In genomic region chr19:19542507-19542906, GRCh38 we compare ENCODE assay signal across 18 cellular contexts. TPM values are rescaled to one million over a fixed set of nuclear protein-coding genes. Genes with fewer than 3 reads are reported as not detected.
DNase-seq lines count a peak whose midpoint lies in the region; ATAC-seq and TF ChIP-seq lines count a peak whose summit lies in the region.
"Had no signal": no experiment of that assay in that cellular context is flagged by ENCODE, and none has a peak within 500 bp of the region (broad histone marks: within the 10 kb centered on the region; RNA-seq: fewer than 3 reads in every experiment).

No MANE protein-coding gene starts in this region.

- TF ChIP-seq POLR2A in NB4 (IDR thresholded peaks at IDR 0.05; ENCODE audit: extremely low read depth, insufficient read length) (no peak), esophagus muscularis mucosa (IDR thresholded peaks at IDR 0.05; ENCODE audit: low read depth) (no peak)

- no peak for TF ChIP-seq EP300 in esophagus muscularis mucosa (IDR thresholded peaks at IDR 0.05)

- no peak for DNase-seq in activated naive CD4-positive, alpha-beta T cell treated with anti-CD3 and anti-CD28 coated beads, Interleukin-2, amount 50 U/mL, for 16 hours
- DNase-seq in NB4 (ENCODE audit: low read depth), result peak; percentile 95
- DNase-seq in WTC11 (ENCODE audit: low spot score), result no peak
- DNase-seq in NCI-H526 (lab: John Stamatoyannopoulos, UW), result no peak
- DNase-seq in esophagus muscularis mucosa (ENCODE audit: extremely low spot score), result no peak
- DNase-seq: COR-L47; DMS153; NCI-H1105 treated with DMSO at 0.1 percent for 48 hours; NCI-H187; NCI-H69; NK-92 treated with Interleukin-12 subunit alpha and Interleukin-12 subunit beta, amount 100 ng/mL, for 24 hours had no signal

- no peaks in the 10 kb centered on the region for H3K9me3 ChIP-seq in neutrophil
- peaks cover 0 to 4% (median 0%) of the 10 kb centered on the region in 4 donors for H3K9me3 ChIP-seq in esophagus muscularis mucosa

- POLR2A ChIA-PET in WTC11 (lab: Charles Lee), result no interaction called here

- 88% methylated on average over 12 of the region's 12 CpGs for WGBS in esophagus muscularis mucosa

- H3K4me3 ChIP-seq in NB4 (ENCODE audit: low read depth, low read length) (peak overlapping the region; percentile 48), neutrophil (ENCODE audit: low read depth in 1 of 2, low read length in 1 of 2) (peak overlapping the region; percentile 37 to 49), esophagus muscularis mucosa (no peak overlapping the region)
- H3K4me3 ChIP-seq: SK-N-MC had no signal

- peak overlapping the region; percentile 68 for H3K27ac Mint-ChIP-seq in activated naive CD4-positive, alpha-beta T cell treated with anti-CD3 and anti-CD28 coated beads, Interleukin-2, amount 50 U/mL, for 24 hours
- H3K27ac Mint-ChIP-seq in WTC11, result peak overlapping the region; percentile 80

- H3K27me3 Mint-ChIP-seq in activated naive CD4-positive, alpha-beta T cell treated with anti-CD3 and anti-CD28 coated beads, Interleukin-2, amount 50 U/mL, for 24 hours, result no peaks in the 10 kb centered on the region
- peaks cover 28% of the 10 kb centered on the region for H3K27me3 Mint-ChIP-seq in WTC11 (ENCODE audit: low read depth)

- H3K27me3 ChIP-seq in neutrophil (peaks cover 38% of the 10 kb centered on the region), esophagus muscularis mucosa (peaks cover 13 to 97% (median 51%) of the 10 kb centered on the region in 4 donors)

- CTCF ChIA-PET in WTC11 (lab: Charles Lee), result interaction anchor here (3.2 kb wide), 1 partner anchor 12 kb away, joined by 23 read pairs; no protein-coding TSS in a partner anchor

- H3K4me1 ChIP-seq in neutrophil (ENCODE audit: control insufficient read depth in 1 of 2, insufficient read depth in 1 of 2, low read depth in 1 of 2, low read length in 1 of 2) (peaks cover 43 to 46% of the 10 kb centered on the region in 2 experiments), esophagus muscularis mucosa (peaks cover 30 to 41% (median 35%) of the 10 kb centered on the region in 4 donors)

- peaks cover 21% of the 10 kb centered on the region for H3K4me1 Mint-ChIP-seq in activated naive CD4-positive, alpha-beta T cell treated with anti-CD3 and anti-CD28 coated beads, Interleukin-2, amount 50 U/mL, for 24 hours
- H3K4me1 Mint-ChIP-seq in WTC11, result peaks cover 6% of the 10 kb centered on the region

- TF ChIP-seq CTCF in NB4 (IDR thresholded peaks at IDR 0.05; ENCODE audit: low read depth, low read length) (no peak), WTC11 (IDR thresholded peaks at IDR 0.05) (no peak), neutrophil (IDR thresholded peaks at IDR 0.05) (peak; percentile 9), esophagus muscularis mucosa (IDR thresholded peaks at IDR 0.05) (no peak)

- H3K36me3 ChIP-seq in neutrophil, result no peaks in the 10 kb centered on the region
- no peaks in the 10 kb centered on the region for H3K36me3 ChIP-seq in esophagus muscularis mucosa

- no peak overlapping the region for H3K4me3 Mint-ChIP-seq in activated naive CD4-positive, alpha-beta T cell treated with anti-CD3 and anti-CD28 coated beads, Interleukin-2, amount 50 U/mL, for 24 hours
- H3K4me3 Mint-ChIP-seq in WTC11, result no peak overlapping the region

- no peaks in the 10 kb centered on the region for H3K9me3 Mint-ChIP-seq in activated naive CD4-positive, alpha-beta T cell treated with anti-CD3 and anti-CD28 coated beads, Interleukin-2, amount 50 U/mL, for 24 hours
- H3K9me3 Mint-ChIP-seq in WTC11, result no peaks in the 10 kb centered on the region

- H3K27ac ChIP-seq in neutrophil (peak overlapping the region; percentile 69), esophagus muscularis mucosa (replicated peaks in 1 of 4) (no peak overlapping the region)
- H3K27ac ChIP-seq: C4-2B, KMS-11, SK-N-MC had no signal

- no peaks in the 10 kb centered on the region for H3K36me3 Mint-ChIP-seq in activated naive CD4-positive, alpha-beta T cell treated with anti-CD3 and anti-CD28 coated beads, Interleukin-2, amount 50 U/mL, for 24 hours
- H3K36me3 Mint-ChIP-seq in WTC11, result no peaks in the 10 kb centered on the region

- intact Hi-C loops in esophagus muscularis mucosa (cut with DNase I), result no loop called here

- ATAC-seq in WTC11, result no peak
- no peak for ATAC-seq in HG03460 (IDR thresholded peaks at IDR 0.05; ENCODE audit: unreplicated experiment)
- ATAC-seq: Panc1 had no signal

TF ChIP-seq in WTC11, 78 proteins besides CTCF, POLR2A, EP300 and RAD21 (continues in another document):
- no peak for TF ChIP-seq SMAD4 (CRISPR knock-in tag; IDR thresholded peaks at IDR 0.05)
- no peak for TF ChIP-seq ETV6 (CRISPR knock-in tag; IDR thresholded peaks at IDR 0.05)
- no peak for TF ChIP-seq ATF3 (CRISPR knock-in tag; conservative IDR thresholded peaks at IDR 0.05)
- no peak for TF ChIP-seq ZNF138 (CRISPR knock-in tag; conservative IDR thresholded peaks at IDR 0.05)
- TF ChIP-seq, protein P1, sequence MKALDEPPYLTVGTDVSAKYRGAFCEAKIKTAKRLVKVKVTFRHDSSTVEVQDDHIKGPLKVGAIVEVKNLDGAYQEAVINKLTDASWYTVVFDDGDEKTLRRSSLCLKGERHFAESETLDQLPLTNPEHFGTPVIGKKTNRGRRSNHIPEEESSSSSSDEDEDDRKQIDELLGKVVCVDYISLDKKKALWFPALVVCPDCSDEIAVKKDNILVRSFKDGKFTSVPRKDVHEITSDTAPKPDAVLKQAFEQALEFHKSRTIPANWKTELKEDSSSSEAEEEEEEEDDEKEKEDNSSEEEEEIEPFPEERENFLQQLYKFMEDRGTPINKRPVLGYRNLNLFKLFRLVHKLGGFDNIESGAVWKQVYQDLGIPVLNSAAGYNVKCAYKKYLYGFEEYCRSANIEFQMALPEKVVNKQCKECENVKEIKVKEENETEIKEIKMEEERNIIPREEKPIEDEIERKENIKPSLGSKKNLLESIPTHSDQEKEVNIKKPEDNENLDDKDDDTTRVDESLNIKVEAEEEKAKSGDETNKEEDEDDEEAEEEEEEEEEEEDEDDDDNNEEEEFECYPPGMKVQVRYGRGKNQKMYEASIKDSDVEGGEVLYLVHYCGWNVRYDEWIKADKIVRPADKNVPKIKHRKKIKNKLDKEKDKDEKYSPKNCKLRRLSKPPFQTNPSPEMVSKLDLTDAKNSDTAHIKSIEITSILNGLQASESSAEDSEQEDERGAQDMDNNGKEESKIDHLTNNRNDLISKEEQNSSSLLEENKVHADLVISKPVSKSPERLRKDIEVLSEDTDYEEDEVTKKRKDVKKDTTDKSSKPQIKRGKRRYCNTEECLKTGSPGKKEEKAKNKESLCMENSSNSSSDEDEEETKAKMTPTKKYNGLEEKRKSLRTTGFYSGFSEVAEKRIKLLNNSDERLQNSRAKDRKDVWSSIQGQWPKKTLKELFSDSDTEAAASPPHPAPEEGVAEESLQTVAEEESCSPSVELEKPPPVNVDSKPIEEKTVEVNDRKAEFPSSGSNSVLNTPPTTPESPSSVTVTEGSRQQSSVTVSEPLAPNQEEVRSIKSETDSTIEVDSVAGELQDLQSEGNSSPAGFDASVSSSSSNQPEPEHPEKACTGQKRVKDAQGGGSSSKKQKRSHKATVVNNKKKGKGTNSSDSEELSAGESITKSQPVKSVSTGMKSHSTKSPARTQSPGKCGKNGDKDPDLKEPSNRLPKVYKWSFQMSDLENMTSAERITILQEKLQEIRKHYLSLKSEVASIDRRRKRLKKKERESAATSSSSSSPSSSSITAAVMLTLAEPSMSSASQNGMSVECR (CRISPR knock-in tag; IDR thresholded peaks at IDR 0.05; ENCODE audit: borderline replicate concordance), result no peak
- TF ChIP-seq ZNF121 (CRISPR knock-in tag; IDR thresholded peaks at IDR 0.05), result no peak
- TF ChIP-seq ELF4 (CRISPR knock-in tag; IDR thresholded peaks at IDR 0.05; ENCODE audit: low read depth), result no peak
- TF ChIP-seq TCF7 (CRISPR knock-in tag; IDR thresholded peaks at IDR 0.05; ENCODE audit: low read depth), result no peak
- TF ChIP-seq, protein P2, sequence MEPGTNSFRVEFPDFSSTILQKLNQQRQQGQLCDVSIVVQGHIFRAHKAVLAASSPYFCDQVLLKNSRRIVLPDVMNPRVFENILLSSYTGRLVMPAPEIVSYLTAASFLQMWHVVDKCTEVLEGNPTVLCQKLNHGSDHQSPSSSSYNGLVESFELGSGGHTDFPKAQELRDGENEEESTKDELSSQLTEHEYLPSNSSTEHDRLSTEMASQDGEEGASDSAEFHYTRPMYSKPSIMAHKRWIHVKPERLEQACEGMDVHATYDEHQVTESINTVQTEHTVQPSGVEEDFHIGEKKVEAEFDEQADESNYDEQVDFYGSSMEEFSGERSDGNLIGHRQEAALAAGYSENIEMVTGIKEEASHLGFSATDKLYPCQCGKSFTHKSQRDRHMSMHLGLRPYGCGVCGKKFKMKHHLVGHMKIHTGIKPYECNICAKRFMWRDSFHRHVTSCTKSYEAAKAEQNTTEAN (CRISPR knock-in tag; IDR thresholded peaks at IDR 0.05), result no peak
- no peak for TF ChIP-seq OVOL2 (CRISPR knock-in tag; IDR thresholded peaks at IDR 0.05; ENCODE audit: borderline replicate concordance)
- TF ChIP-seq TEAD1 (CRISPR knock-in tag; IDR thresholded peaks at IDR 0.05), result no peak

RNA-seq across cellular contexts. Expression of gene CILP2, which starts 4.4 kb away (rescaled TPM):
- total RNA-seq in WTC11 (2021), result 7.9 to 10.6 TPM (median 10.1 TPM) in 3 replicates
- total RNA-seq in esophagus muscularis mucosa, result under 1 TPM; 0.13 to 0.52 (median 0.29) TPM

RNA-seq across cellular contexts. Expression of gene YJEFN3, which starts 13.8 kb away (rescaled TPM):
- 10.2 to 11.9 TPM (median 11.1 TPM) in 3 replicates for total RNA-seq in WTC11 (2021)
- 1 to 10 TPM; 1.2 to 3.3 (median 2.8) TPM for total RNA-seq in esophagus muscularis mucosa

RNA-seq across cellular contexts. Expression of gene NDUFA13, which starts 26.5 kb away (rescaled TPM):
- 519 to 568 TPM (median 552 TPM) in 3 replicates for total RNA-seq in WTC11 (2021)
- total RNA-seq in esophagus muscularis mucosa, result 100 to 1,000 TPM in 2 of 4 donors, 10 to 100 TPM in 2; 75.0 to 186 (median 141) TPM

RNA-seq across cellular contexts. Expression of gene TSSK6, which starts 27.2 kb away (rescaled TPM):
- total RNA-seq in WTC11 (2021) (4.7 to 7.8 TPM (median 7.7 TPM) in 3 replicates), esophagus muscularis mucosa (1 to 10 TPM in 3 of 4 donors, under 1 TPM in 1; 0.33 to 3.7 (median 1.5) TPM)

Comparison
In these comparisons a context has a peak if more than half of its experiments do, and no peak if none do; other contexts are left out.
1. H3K4me3 ChIP-seq: peak in NB4 (single experiment) and neutrophil (2 of 2); none in esophagus muscularis mucosa (0 of 4).